In the genomic region with DNA sequence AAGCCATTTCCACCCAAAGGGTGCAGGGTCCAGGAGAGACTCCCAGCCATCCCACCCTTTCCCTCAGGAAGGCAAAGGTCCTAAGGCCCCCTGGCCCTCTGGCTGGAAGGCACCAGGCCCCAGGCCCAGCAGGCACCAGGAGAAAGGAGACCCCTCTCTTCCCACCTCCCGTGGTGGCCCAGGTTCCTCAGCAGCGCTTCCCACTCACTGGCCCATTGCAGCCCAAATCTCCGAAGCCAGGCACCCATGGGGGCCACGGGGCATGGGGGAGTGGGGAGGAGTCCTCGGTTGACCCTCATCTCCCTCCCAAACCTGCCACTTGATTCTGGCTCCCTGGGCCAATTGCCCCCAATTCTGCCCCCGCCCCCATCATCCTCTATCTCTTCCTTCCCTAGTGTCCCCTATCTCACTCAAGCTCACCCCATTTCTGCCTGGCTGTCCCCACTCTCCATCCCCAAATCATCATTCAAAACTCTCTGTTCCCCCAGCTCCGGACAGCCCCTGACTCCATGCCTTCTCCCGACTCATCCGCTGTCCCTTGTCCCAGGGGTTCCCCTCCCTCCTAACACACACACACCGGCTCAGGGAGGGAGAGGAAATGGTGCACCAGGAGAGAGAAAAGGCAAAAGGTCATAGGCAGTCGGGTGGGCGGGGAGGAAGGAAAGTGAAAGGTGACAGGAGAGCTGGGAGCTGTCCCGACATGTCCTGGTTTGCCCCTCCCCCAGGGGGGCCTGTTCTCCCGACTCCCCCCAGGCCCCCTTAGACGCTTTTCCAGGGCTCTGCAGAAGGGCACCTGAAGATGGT, we compare ENCODE assay signal across 8 cellular contexts. TPM values are rescaled to one million over a fixed set of nuclear protein-coding genes. Genes with fewer than 3 reads are reported as not detected.
DNase-seq lines count a peak whose midpoint lies in the region; ATAC-seq and TF ChIP-seq lines count a peak whose summit lies in the region.

No MANE protein-coding gene starts in this region.

- no peaks in the 10 kb centered on the region for H3K27me3 ChIP-seq in HAP-1 (ENCODE audit: low read depth)

- TF ChIP-seq POLR2A in erythroblast (IDR thresholded peaks at IDR 0.05; ENCODE audit: low read length), result no peak

- H3K9me3 Mint-ChIP-seq in activated CD8-positive, alpha-beta T cell treated with anti-CD3 and anti-CD28 coated beads for 36 hours, result no peaks in the 10 kb centered on the region

- no peaks in the 10 kb centered on the region for H3K36me3 ChIP-seq in HAP-1 (replicated peaks)

- H3K4me3 ChIP-seq in HAP-1 (peak overlapping the region; percentile 36), iPS-18c (ENCODE audit: insufficient read depth, low read depth, low read length) (peak overlapping the region; percentile 73)

- H3K9me3 ChIP-seq in HAP-1 (no peaks in the 10 kb centered on the region), iPS-18c (ENCODE audit: control insufficient read depth, insufficient read depth, low read length) (no peaks in the 10 kb centered on the region)

- intact Hi-C loops in activated CD8-positive, alpha-beta T cell treated with anti-CD3 and anti-CD28 coated beads for 36 hours (cut with micrococcal nuclease), result loop anchor here (5.0 kb wide), 1 partner anchor 68 kb away; no protein-coding TSS in a partner anchor

- CTCF ChIA-PET in activated CD8-positive, alpha-beta T cell treated with anti-CD3 and anti-CD28 coated beads for 36 hours (lab: Charles Lee), result interaction anchor here (0.6 to 3.6 kb wide), 3 partner anchors 43 to 145 kb away, joined by 3 to 10 read pairs (median 6); no protein-coding TSS in a partner anchor

- POLR2A ChIA-PET in activated CD8-positive, alpha-beta T cell treated with anti-CD3 and anti-CD28 coated beads for 36 hours (lab: Charles Lee), result interaction anchor here (1.0 to 4.3 kb wide), 4 partner anchors 9 to 151 kb away, joined by 3 to 20 read pairs (median 7); no protein-coding TSS in a partner anchor

- H3K27ac Mint-ChIP-seq in activated CD8-positive, alpha-beta T cell treated with anti-CD3 and anti-CD28 coated beads for 36 hours, result peak overlapping the region; percentile 94

- no peak for ATAC-seq in activated CD8-positive, alpha-beta T cell treated with anti-CD3 and anti-CD28 coated beads for 36 hours
- ATAC-seq in GM21723 (IDR thresholded peaks at IDR 0.05; ENCODE audit: unreplicated experiment) (no peak), omental fat pad (ENCODE audit: low FRiP score) (no peak), GM19395 (IDR thresholded peaks at IDR 0.05; ENCODE audit: unreplicated experiment) (no peak)

- in situ Hi-C loops in HAP-1 (cut with MboI; ENCODE audit: low sequenced_read_pairs), result no loop called here

- no peak for TF ChIP-seq CTCF in activated CD8-positive, alpha-beta T cell treated with anti-CD3 and anti-CD28 coated beads for 36 hours (IDR thresholded peaks at IDR 0.05)
- TF ChIP-seq CTCF in omental fat pad (IDR thresholded peaks at IDR 0.05), result no peak

- DNase-seq in HAP-1 (ENCODE audit: low spot score in 2 of 2) (peak; percentile 50 to 66), erythroblast (lab: John Stamatoyannopoulos, UW) (no peak), omental fat pad (ENCODE audit: low spot score) (no peak)
- peak; percentile 56 for DNase-seq in activated CD8-positive, alpha-beta T cell treated with anti-CD3 and anti-CD28 coated beads for 36 hours
- DNase-seq in stimulated activated CD4-positive, alpha-beta T cell treated with anti-CD3 and anti-CD28 coated beads, Interleukin-4, amount 100 ng/mL, for 24 hours, result peak; percentile 39

- peaks cover 1% of the 10 kb centered on the region for H3K27me3 Mint-ChIP-seq in activated CD8-positive, alpha-beta T cell treated with anti-CD3 and anti-CD28 coated beads for 36 hours

- peak overlapping the region; percentile 97 for H3K4me3 Mint-ChIP-seq in activated CD8-positive, alpha-beta T cell treated with anti-CD3 and anti-CD28 coated beads for 36 hours

- H3K4me1 ChIP-seq in HAP-1, result peaks cover 11% of the 10 kb centered on the region

- H3K4me1 Mint-ChIP-seq in activated CD8-positive, alpha-beta T cell treated with anti-CD3 and anti-CD28 coated beads for 36 hours (ENCODE audit: low read depth), result peaks cover 57% of the 10 kb centered on the region

- H3K36me3 Mint-ChIP-seq in activated CD8-positive, alpha-beta T cell treated with anti-CD3 and anti-CD28 coated beads for 36 hours (ENCODE audit: low read depth), result peaks cover 52% of the 10 kb centered on the region

RNA-seq across cellular contexts. Expression of gene LIF, which starts 1.2 kb away (rescaled TPM):
- 100 to 1,000 TPM; 160 to 161 TPM for total RNA-seq in activated CD8-positive, alpha-beta T cell treated with anti-CD3 and anti-CD28 coated beads for 36 hours
- total RNA-seq in omental fat pad, result 10 to 100 TPM in 2 of 4 donors, 1 to 10 TPM in 2; 1.3 to 74.7 (median 24.4) TPM

RNA-seq across cellular contexts. Expression of gene OSM, which starts 21.3 kb away (rescaled TPM):
- 10 to 100 TPM; 44.3 to 45.7 TPM for total RNA-seq in activated CD8-positive, alpha-beta T cell treated with anti-CD3 and anti-CD28 coated beads for 36 hours
- 10 to 100 TPM in 1 of 4 donors, 1 to 10 TPM in 3; 7.1 to 17.8 (median 8.6) TPM for total RNA-seq in omental fat pad

RNA-seq across cellular contexts. Expression of gene CASTOR1, which starts 43.9 kb away (rescaled TPM):
- total RNA-seq in activated CD8-positive, alpha-beta T cell treated with anti-CD3 and anti-CD28 coated beads for 36 hours, result 1 to 10 TPM; 4.2 to 5.1 TPM
- 10 to 100 TPM in 3 of 4 donors, 1 to 10 TPM in 1; 7.1 to 47.9 (median 21.0) TPM for total RNA-seq in omental fat pad

Comparison
In these comparisons a context has a peak if more than half of its experiments do, and no peak if none do; other contexts are left out.
1. DNase-seq: peak in HAP-1 (2 of 2), activated CD8-positive, alpha-beta T cell treated with anti-CD3 and anti-CD28 coated beads for 36 hours (single experiment) and stimulated activated CD4-positive, alpha-beta T cell treated with anti-CD3 and anti-CD28 coated beads, Interleukin-4, amount 100 ng/mL, for 24 hours (single experiment); none in erythroblast (0 of 2) and omental fat pad (single experiment).